ENCODE assay signal across 9 cellular contexts in the genomic region with DNA sequence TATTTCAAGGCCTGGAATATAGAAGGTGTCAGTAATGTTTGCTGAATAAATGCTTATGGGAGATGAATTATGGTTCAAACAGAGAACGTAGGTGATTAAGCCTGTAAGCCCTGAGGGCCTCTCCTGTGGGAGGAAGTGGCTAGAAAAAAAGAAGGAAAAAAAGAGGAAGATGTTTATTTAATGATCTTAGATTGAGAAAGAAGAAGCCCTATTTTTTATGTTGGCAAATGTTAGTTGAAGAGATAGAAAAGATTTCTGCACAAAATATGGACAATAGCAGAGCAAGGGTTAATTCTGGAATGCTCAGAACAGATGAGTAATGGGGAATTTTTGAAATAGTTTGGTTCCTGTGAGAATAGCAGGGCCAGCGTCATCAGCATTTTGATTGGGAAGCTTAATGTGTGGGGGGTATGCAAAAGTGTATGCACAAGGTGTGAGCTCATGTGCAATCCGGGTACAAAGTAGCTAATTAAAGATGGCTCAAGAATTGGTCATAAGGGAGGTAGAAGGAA.
DNase-seq lines count a peak whose midpoint lies in the region; ATAC-seq and TF ChIP-seq lines count a peak whose summit lies in the region.
"Had no signal": no experiment of that assay in that cellular context is flagged by ENCODE, and none has a peak within 500 bp of the region (broad histone marks: within the 10 kb centered on the region; RNA-seq: fewer than 3 reads in every experiment).

No MANE protein-coding gene starts in this region.

- TF ChIP-seq CTCF in mammary epithelial cell (conservative IDR thresholded peaks at IDR 0.05 in 1 of 2, IDR thresholded peaks at IDR 0.05 in 1 of 2; ENCODE audit: extremely low read depth in 1 of 2, insufficient read depth in 1 of 2, low read depth in 1 of 2, low read length in 2 of 2) = no peak

- WGBS in mammary epithelial cell (ENCODE audit: low coverage, missing lambda C conversion rate) = 3% methylated on average over 3 of the region's 3 CpGs

- BruUV-seq in mammary epithelial cell (replicated peaks; lab: Mats Ljungman, UMichigan) = no TSS peak

- H3K9me3 ChIP-seq in mammary epithelial cell (replicated peaks; ENCODE audit: insufficient read depth, low read length) = no peaks in the 10 kb centered on the region

- in situ Hi-C loops in mammary epithelial cell (cut with MboI; ENCODE audit: low sequenced_read_pairs in 2 of 2) = no loop called here

- H3K9ac ChIP-seq in mammary epithelial cell (ENCODE audit: insufficient read depth, low read length) = peak overlapping the region; percentile 44

- H3K4me3 ChIP-seq in mammary epithelial cell (replicated peaks in 1 of 3; ENCODE audit: insufficient read depth in 1 of 3, low read depth in 2 of 3, low read length in 3 of 3) = no peak overlapping the region

- peak overlapping the region; percentile 86 for H3K27ac ChIP-seq in mammary epithelial cell (ENCODE audit: insufficient read depth, low read depth, low read length)

- H3K27me3 ChIP-seq in mammary epithelial cell (ENCODE audit: insufficient read depth, low read length) = no peaks in the 10 kb centered on the region

- dilution Hi-C loops in mammary epithelial cell (cut with HindIII; ENCODE audit: low sequenced_read_pairs) = no loop called here

- no peak overlapping the region for H2AFZ ChIP-seq in mammary epithelial cell (ENCODE audit: low read depth, low read length)

- no peak for ATAC-seq in HG03469 (IDR thresholded peaks at IDR 0.05; ENCODE audit: unreplicated experiment)
- no peak for ATAC-seq in GM18907 (IDR thresholded peaks at IDR 0.05; ENCODE audit: unreplicated experiment)

- CTCF ChIA-PET in mammary epithelial cell (lab: Charles Lee; ENCODE audit: low non-redundant PET) = interaction anchor here (0.5 kb wide), 2 partner anchors 45 to 483 kb away, joined by 11 to 13 read pairs; no protein-coding TSS in a partner anchor

- intact Hi-C loops in mammary epithelial cell (cut with micrococcal nuclease) = loop anchor here (2.0 to 10.0 kb wide), 6 partner anchors 33 to 483 kb away; no protein-coding TSS in a partner anchor

- H3K36me3 ChIP-seq in mammary epithelial cell (ENCODE audit: insufficient read depth, low read length) = peaks cover 2% of the 10 kb centered on the region

- peak; percentile 94 for DNase-seq in EL
- peak; percentile 91 for DNase-seq in NCI-H69 (lab: John Stamatoyannopoulos, UW)
- peak; percentile 81 for DNase-seq in mammary epithelial cell
- peak; percentile 70 for DNase-seq in non-pigmented ciliary epithelial cell (ENCODE audit: low read depth)
- DNase-seq in stimulated activated naive CD4-positive, alpha-beta T cell treated with Interleukin-2 at 50 U/mL for 16 hours (lab: John Stamatoyannopoulos, UW) = no peak
- DNase-seq in HT-29 (ENCODE audit: low spot score) = no peak
- DNase-seq: NCI-H1930 had no signal

- peaks cover 39% of the 10 kb centered on the region for H3K4me1 ChIP-seq in mammary epithelial cell (ENCODE audit: insufficient read depth, low read length)

- peak overlapping the region; percentile 39 for H3K4me2 ChIP-seq in mammary epithelial cell (ENCODE audit: insufficient read depth, low read depth, low read length)

- no peaks in the 10 kb centered on the region for H4K20me1 ChIP-seq in mammary epithelial cell (ENCODE audit: insufficient read depth, low read length)

- peaks cover 83% of the 10 kb centered on the region for H3K79me2 ChIP-seq in mammary epithelial cell (ENCODE audit: insufficient read depth, low read length)

Comparison
In these comparisons a context has a peak if more than half of its experiments do, and no peak if none do; other contexts are left out.
1. DNase-seq: peak in EL (single experiment), NCI-H69 (single experiment), mammary epithelial cell (single experiment) and non-pigmented ciliary epithelial cell (single experiment); none in stimulated activated naive CD4-positive, alpha-beta T cell treated with Interleukin-2 at 50 U/mL for 16 hours (single experiment) and HT-29 (single experiment).